In genomic region chr19:16371540-16371986, GRCh38 we compare ENCODE assay signal across 8 cellular contexts. TPM values are rescaled to one million over a fixed set of nuclear protein-coding genes. Genes with fewer than 3 reads are reported as not detected.
DNase-seq lines count a peak whose midpoint lies in the region; ATAC-seq and TF ChIP-seq lines count a peak whose summit lies in the region.

No MANE protein-coding gene starts in this region.

- intact Hi-C loops in activated CD8-positive, alpha-beta T cell treated with anti-CD3 and anti-CD28 coated beads for 36 hours (cut with micrococcal nuclease): no loop called here
- intact Hi-C loops in left cardiac atrium (cut with DNase I): no loop called here

- H3K36me3 Mint-ChIP-seq in activated CD8-positive, alpha-beta T cell treated with anti-CD3 and anti-CD28 coated beads for 36 hours (ENCODE audit: low read depth): peaks cover 17% of the 10 kb centered on the region

- H3K9me3 Mint-ChIP-seq in activated CD8-positive, alpha-beta T cell treated with anti-CD3 and anti-CD28 coated beads for 36 hours: no peaks in the 10 kb centered on the region

- H3K4me1 Mint-ChIP-seq in activated CD8-positive, alpha-beta T cell treated with anti-CD3 and anti-CD28 coated beads for 36 hours (ENCODE audit: low read depth): peaks cover 42% of the 10 kb centered on the region

- peak overlapping the region; percentile 54 for H3K27ac Mint-ChIP-seq in activated CD8-positive, alpha-beta T cell treated with anti-CD3 and anti-CD28 coated beads for 36 hours

- TF ChIP-seq CTCF in activated CD8-positive, alpha-beta T cell treated with anti-CD3 and anti-CD28 coated beads for 36 hours (IDR thresholded peaks at IDR 0.05): no peak

- CTCF ChIA-PET in activated CD8-positive, alpha-beta T cell treated with anti-CD3 and anti-CD28 coated beads for 36 hours (lab: Charles Lee): interaction anchor here (1.0 to 3.9 kb wide), 7 partner anchors 10 to 128 kb away, joined by 3 to 30 read pairs (median 3); no protein-coding TSS in a partner anchor

- POLR2A ChIA-PET in activated CD8-positive, alpha-beta T cell treated with anti-CD3 and anti-CD28 coated beads for 36 hours (lab: Charles Lee): interaction anchor here (0.6 to 3.7 kb wide), 11 partner anchors 11 to 635 kb away, joined by 3 to 12 read pairs (median 6); partner anchors contain the start of gene AP1M1

- peak overlapping the region; percentile 3 for H3K4me3 Mint-ChIP-seq in activated CD8-positive, alpha-beta T cell treated with anti-CD3 and anti-CD28 coated beads for 36 hours

- peak; percentile 95 for DNase-seq in activated CD8-positive, alpha-beta T cell treated with anti-CD3 and anti-CD28 coated beads for 36 hours
- DNase-seq in left cardiac atrium (peak; percentile 78), NCI-H1417 treated with DMSO at 0.1 percent for 48 hours (lab: John Stamatoyannopoulos, UW) (no peak), HPDE6-E6E7 (ENCODE audit: extremely low spot score) (no peak), hypothalamus (lab: John Stamatoyannopoulos, UW) (no peak)
- DNase-seq in stimulated activated CD8-positive, alpha-beta memory T cell treated with anti-CD3 and anti-CD28 coated beads, Interleukin-4, amount 100 ng/mL, for 48 hours: peak; percentile 87

- ATAC-seq in GM19397 (IDR thresholded peaks at IDR 0.05; ENCODE audit: unreplicated experiment) (peak; percentile 67), HG03457 (IDR thresholded peaks at IDR 0.05; ENCODE audit: unreplicated experiment) (peak; percentile 44), left cardiac atrium (peak; percentile 55 to 60)
- peak; percentile 79 for ATAC-seq in activated CD8-positive, alpha-beta T cell treated with anti-CD3 and anti-CD28 coated beads for 36 hours

- H3K27me3 Mint-ChIP-seq in activated CD8-positive, alpha-beta T cell treated with anti-CD3 and anti-CD28 coated beads for 36 hours: peaks cover 11% of the 10 kb centered on the region

RNA-seq across cellular contexts. Expression of gene KLF2, which starts 46.9 kb away (rescaled TPM):
- 1 to 10 TPM in 1 of 2 experiments, under 1 TPM in 1; 0.94 to 1.0 TPM for total RNA-seq in activated CD8-positive, alpha-beta T cell treated with anti-CD3 and anti-CD28 coated beads for 36 hours
- 10 to 100 TPM; 66.4 to 77.5 TPM for total RNA-seq in left cardiac atrium

Comparison
In these comparisons a context has a peak if more than half of its experiments do, and no peak if none do; other contexts are left out.
1. DNase-seq: peak in activated CD8-positive, alpha-beta T cell treated with anti-CD3 and anti-CD28 coated beads for 36 hours (single experiment), left cardiac atrium (single experiment) and stimulated activated CD8-positive, alpha-beta memory T cell treated with anti-CD3 and anti-CD28 coated beads, Interleukin-4, amount 100 ng/mL, for 48 hours (single experiment); none in NCI-H1417 treated with DMSO at 0.1 percent for 48 hours (single experiment), HPDE6-E6E7 (single experiment) and hypothalamus (0 of 51).
2. RNA of gene KLF2, which starts 46.9 kb away (total RNA-seq): 66.4 to 77.5 TPM in left cardiac atrium; 0.94 to 1.0 TPM in activated CD8-positive, alpha-beta T cell treated with anti-CD3 and anti-CD28 coated beads for 36 hours; every median in the first group is over 10 times any median in the second.
3. Peak in every context shown above with its lines, with median percentiles within 50 percentile points of each other: ATAC-seq.